In the genomic region with DNA sequence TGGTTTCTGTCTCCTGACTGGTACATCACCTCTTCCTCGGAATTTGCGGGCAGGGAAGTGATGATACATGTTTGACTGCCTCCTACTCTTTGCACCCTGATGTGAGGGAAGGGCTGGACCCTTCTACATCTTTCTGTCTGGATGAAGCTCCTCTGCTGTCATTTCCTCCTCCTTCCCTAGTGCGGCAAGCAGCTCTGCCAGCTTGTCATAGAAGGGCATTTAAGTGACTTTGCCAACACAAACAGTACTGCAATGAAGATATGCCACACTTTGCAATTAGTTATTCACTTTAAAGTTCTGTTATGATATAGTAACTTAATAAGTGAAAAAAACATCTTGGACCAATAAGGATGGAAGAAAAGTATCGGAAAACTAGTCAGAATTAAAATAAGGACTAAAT, we compare ENCODE assay signal across 15 cellular contexts.
"Had no signal": no experiment of that assay in that cellular context is flagged by ENCODE, and none has a peak within 500 bp of the region (broad histone marks: within the 10 kb centered on the region; RNA-seq: fewer than 3 reads in every experiment).

No MANE protein-coding gene starts in this region.

- H3K27me3 ChIP-seq: esophagus squamous epithelium, thyroid gland had no signal

- H3K9me3 ChIP-seq: thyroid gland had no signal

- H3K4me3 ChIP-seq: esophagus squamous epithelium, thyroid gland had no signal

- DNase-seq: activated CD4-positive, alpha-beta T cell treated with anti-CD3 and anti-CD28 coated beads, Interleukin-2, amount 10 ng/mL, durations not matched to agents 7 days and 5 days; activated CD8-positive, alpha-beta T cell treated with anti-CD3 and anti-CD28 coated beads, Interleukin-2, amount 10 ng/mL, durations not matched to agents 7 days and 5 days; activated naive CD4-positive, alpha-beta T cell treated with anti-CD3 and anti-CD28 coated beads for 36 hours; activated T-cell treated with anti-CD3 and anti-CD28 coated beads, Interleukin-2, amount 50 U/mL, for 4 hours; effector CD4-positive, alpha-beta T cell; esophagus squamous epithelium; hypothalamus; islet precursor cell; nucleus accumbens; small intestine; stimulated activated CD4-positive, alpha-beta T cell treated with anti-CD3 and anti-CD28 coated beads, Interleukin-4, amount 100 ng/mL, for 1 hour; stimulated activated naive CD8-positive, alpha-beta T cell treated with anti-CD3 and anti-CD28 coated beads, Interleukin-15, amount 100 ng/mL, for 72 hours; T1000; thyroid gland had no signal

- ATAC-seq: activated CD8-positive, alpha-beta T cell treated with anti-CD3 and anti-CD28 coated beads, Interleukin-2, amount 10 ng/mL, durations not matched to agents 7 days and 5 days; activated T-cell treated with anti-CD3 and anti-CD28 coated beads, Interleukin-2, amount 50 U/mL, for 4 hours; stimulated activated naive CD8-positive, alpha-beta T cell treated with anti-CD3 and anti-CD28 coated beads, Interleukin-15, amount 100 ng/mL, for 72 hours had no signal

- FAIRE-seq: small intestine, urothelium cell line had no signal

- H3K27ac ChIP-seq: thyroid gland had no signal

- H3K36me3 ChIP-seq: esophagus squamous epithelium, thyroid gland had no signal
